18 cellular contexts compared by ENCODE assay signal in genomic region chrX:48826135-48826875, GRCh38. TPM values are rescaled to one million over a fixed set of nuclear protein-coding genes. Genes with fewer than 3 reads are reported as not detected.
DNase-seq lines count a peak whose midpoint lies in the region; ATAC-seq, FAIRE-seq and TF ChIP-seq lines count a peak whose summit lies in the region.
"Had no signal": no experiment of that assay in that cellular context is flagged by ENCODE, and none has a peak within 500 bp of the region (broad histone marks: within the 10 kb centered on the region; RNA-seq: fewer than 3 reads in every experiment).

TSS of gene ERAS (plus strand) at chrX:48826513. CDS start at chrX:48829124, 2,611 bp downstream.

- peak; percentile 88 for FAIRE-seq in GM12891 (lab: Jason Lieb, UNC)
- FAIRE-seq: bronchial epithelial cell, endometrium had no signal

- no peaks in the 10 kb centered on the region for H3K9me3 Mint-ChIP-seq in CD8-positive, alpha-beta T cell
- no peaks in the 10 kb centered on the region for H3K9me3 Mint-ChIP-seq in activated naive CD4-positive, alpha-beta T cell treated with anti-CD3 and anti-CD28 coated beads, Interleukin-2, amount 10 ng/mL, durations not matched to agents 7 days and 5 days

- H3K4me1 Mint-ChIP-seq in CD8-positive, alpha-beta T cell (ENCODE audit: low read depth) = peaks cover 8% of the 10 kb centered on the region
- H3K4me1 Mint-ChIP-seq in activated naive CD4-positive, alpha-beta T cell treated with anti-CD3 and anti-CD28 coated beads, Interleukin-2, amount 10 ng/mL, durations not matched to agents 7 days and 5 days = peaks cover 8% of the 10 kb centered on the region

- no peaks in the 10 kb centered on the region for H3K4me1 ChIP-seq in CD8-positive, alpha-beta T cell (ENCODE audit: insufficient read depth, low read length)
- no peaks in the 10 kb centered on the region for H3K4me1 ChIP-seq in prostate gland (replicated peaks)
- H3K4me1 ChIP-seq: BLaER1 treated with 17β-estradiol and CSF1 and Interleukin-3, amounts not matched to agents 10 nM and 100 nM had no signal

- H3K27me3 Mint-ChIP-seq in CD8-positive, alpha-beta T cell (ENCODE audit: low read depth) = peaks cover 17% of the 10 kb centered on the region
- peaks cover 60% of the 10 kb centered on the region for H3K27me3 Mint-ChIP-seq in activated naive CD4-positive, alpha-beta T cell treated with anti-CD3 and anti-CD28 coated beads, Interleukin-2, amount 10 ng/mL, durations not matched to agents 7 days and 5 days

- peak in 2 of 7 experiments; percentile 16 to 29 for DNase-seq in CD8-positive, alpha-beta T cell
- DNase-seq in GM12891 (ENCODE audit: insufficient read length, low spot score) (peak; percentile 42), kidney epithelial cell (ENCODE audit: low read depth) (no peak), COLO668 (lab: John Stamatoyannopoulos, UW; ENCODE audit: unreplicated experiment) (no peak), prostate gland (ENCODE audit: low spot score) (no peak)
- DNase-seq in activated naive CD4-positive, alpha-beta T cell treated with anti-CD3 and anti-CD28 coated beads, Interleukin-2, amount 10 ng/mL, durations not matched to agents 7 days and 5 days = peak; percentile 34
- DNase-seq: GF-D8, KBM-7, NCI-H1694 treated with DMSO at 0.1 percent for 48 hours had no signal

- no peak within 1 kb of the TSS for H3K27ac ChIP-seq in CD8-positive, alpha-beta T cell (ENCODE audit: low read depth, low read length)
- no peak within 1 kb of the TSS for H3K27ac ChIP-seq in prostate gland
- H3K27ac ChIP-seq: BLaER1 treated with 17β-estradiol and CSF1 and Interleukin-3, amounts not matched to agents 10 nM and 100 nM had no signal

- peak; percentile 71 for ATAC-seq in CD8-positive, alpha-beta T cell
- ATAC-seq in GM18909 (IDR thresholded peaks at IDR 0.05; ENCODE audit: poor library complexity, unreplicated experiment) = no peak
- ATAC-seq: left lobe of liver, Right ventricle myocardium inferior had no signal

- no peak for TF ChIP-seq CTCF in CD8-positive, alpha-beta T cell (IDR thresholded peaks at IDR 0.05)
- peak; percentile 5 for TF ChIP-seq CTCF in kidney epithelial cell (IDR thresholded peaks at IDR 0.05; ENCODE audit: insufficient read depth, low read length, poor library complexity, severe bottlenecking)
- TF ChIP-seq CTCF in prostate gland (IDR thresholded peaks at IDR 0.05) = no peak

- H3K36me3 ChIP-seq in CD8-positive, alpha-beta T cell (ENCODE audit: insufficient read depth, low read length) = no peaks in the 10 kb centered on the region
- no peaks in the 10 kb centered on the region for H3K36me3 ChIP-seq in kidney epithelial cell (ENCODE audit: control insufficient read depth, insufficient read depth, low read length)
- no peaks in the 10 kb centered on the region for H3K36me3 ChIP-seq in prostate gland

- TF ChIP-seq POLR2A in GM12891 (IDR thresholded peaks at IDR 0.05; ENCODE audit: low read depth, low read length) (no peak), prostate gland (IDR thresholded peaks at IDR 0.05) (no peak)

- peak within 1 kb of the TSS; percentile 68 for H3K4me3 Mint-ChIP-seq in CD8-positive, alpha-beta T cell
- H3K4me3 Mint-ChIP-seq in activated naive CD4-positive, alpha-beta T cell treated with anti-CD3 and anti-CD28 coated beads, Interleukin-2, amount 10 ng/mL, durations not matched to agents 7 days and 5 days = no peak within 1 kb of the TSS

- intact Hi-C loops in CD8-positive, alpha-beta T cell (cut with DNase I, micrococcal nuclease) = no loop called here
- intact Hi-C loops in prostate gland (cut with DNase I) = no loop called here

- H3K9me3 ChIP-seq in CD8-positive, alpha-beta T cell (ENCODE audit: low read length) = no peaks in the 10 kb centered on the region
- H3K9me3 ChIP-seq in prostate gland = no peaks in the 10 kb centered on the region

- CTCF ChIA-PET in CD8-positive, alpha-beta T cell (lab: Charles Lee) = interaction anchor here (1.0 to 1.5 kb wide), 4 partner anchors 21 to 280 kb away, joined by 3 to 6 read pairs (median 4); no protein-coding TSS in a partner anchor
- CTCF ChIA-PET in activated naive CD4-positive, alpha-beta T cell treated with anti-CD3 and anti-CD28 coated beads, Interleukin-2, amount 10 ng/mL, durations not matched to agents 7 days and 5 days (lab: Charles Lee) = interaction anchor here (0.9 kb wide), 1 partner anchor 21 kb away, joined by 3 read pairs; no protein-coding TSS in a partner anchor

- H3K4me3 ChIP-seq in CD8-positive, alpha-beta T cell (ENCODE audit: low read depth, low read length) = no peak within 1 kb of the TSS
- no peak within 1 kb of the TSS for H3K4me3 ChIP-seq in kidney epithelial cell (ENCODE audit: low read depth, low read length)
- H3K4me3 ChIP-seq in prostate gland = no peak within 1 kb of the TSS
- H3K4me3 ChIP-seq: BLaER1 treated with 17β-estradiol and CSF1 and Interleukin-3, amounts not matched to agents 10 nM and 100 nM had no signal

- 66% methylated on average over 12 of the region's 67 CpGs for WGBS in prostate gland

- POLR2A ChIA-PET in CD8-positive, alpha-beta T cell (lab: Charles Lee) = no interaction called here

- no peaks in the 10 kb centered on the region for H3K27me3 ChIP-seq in CD8-positive, alpha-beta T cell (ENCODE audit: insufficient read depth, low read length)
- H3K27me3 ChIP-seq in kidney epithelial cell (ENCODE audit: control insufficient read depth, insufficient read depth, low read length) = peaks cover 18% of the 10 kb centered on the region
- H3K27me3 ChIP-seq in prostate gland (replicated peaks; ENCODE audit: insufficient read depth) = no peaks in the 10 kb centered on the region

- H3K36me3 Mint-ChIP-seq in CD8-positive, alpha-beta T cell = peaks cover 13% of the 10 kb centered on the region
- peaks cover 17% of the 10 kb centered on the region for H3K36me3 Mint-ChIP-seq in activated naive CD4-positive, alpha-beta T cell treated with anti-CD3 and anti-CD28 coated beads, Interleukin-2, amount 10 ng/mL, durations not matched to agents 7 days and 5 days

- no peak within 1 kb of the TSS for H3K27ac Mint-ChIP-seq in CD8-positive, alpha-beta T cell
- H3K27ac Mint-ChIP-seq in activated naive CD4-positive, alpha-beta T cell treated with anti-CD3 and anti-CD28 coated beads, Interleukin-2, amount 10 ng/mL, durations not matched to agents 7 days and 5 days = no peak within 1 kb of the TSS

TF ChIP-seq in GM12891, 5 proteins besides CTCF, POLR2A, EP300 and RAD21:
- TF ChIP-seq POU2F2 (IDR thresholded peaks at IDR 0.05; ENCODE audit: low read depth, low read length) (no peak), PAX5 (IDR thresholded peaks at IDR 0.05; ENCODE audit: insufficient read depth, low read length, severe bottlenecking) (no peak), SPI1 (IDR thresholded peaks at IDR 0.05; ENCODE audit: low read depth, low read length) (no peak), TAF1 (IDR thresholded peaks at IDR 0.05; ENCODE audit: low read depth, low read length) (no peak), POLR2AphosphoS5 (IDR thresholded peaks at IDR 0.05; ENCODE audit: low read depth, low read length) (no peak)

RNA-seq across cellular contexts. Expression of gene ERAS, which starts in this region (rescaled TPM):
- total RNA-seq in CD8-positive, alpha-beta T cell = not detected
- 0.06 TPM for polyA plus RNA-seq in GM12891 (2012; ENCODE audit: low read depth, missing spikeins)
- total RNA-seq in kidney epithelial cell (not detected in 2 replicates), prostate gland (not detected)
- total RNA-seq: bronchial epithelial cell, glomerular endothelial cell, left lobe of liver, myocyte, Right ventricle myocardium inferior, subcutaneous adipose tissue had no signal

Comparison
In these comparisons a context has a peak if more than half of its experiments do, and no peak if none do; other contexts are left out.
1. Peak in ATAC-seq in CD8-positive, alpha-beta T cell; RNA of the gene not detected or under 1 TPM.
2. DNase-seq: peak in GM12891 (single experiment) and activated naive CD4-positive, alpha-beta T cell treated with anti-CD3 and anti-CD28 coated beads, Interleukin-2, amount 10 ng/mL, durations not matched to agents 7 days and 5 days (single experiment); none in kidney epithelial cell (single experiment), COLO668 (single experiment) and prostate gland (single experiment).